Comparison of ENCODE assay signal across 1 cellular context in the genomic region with DNA sequence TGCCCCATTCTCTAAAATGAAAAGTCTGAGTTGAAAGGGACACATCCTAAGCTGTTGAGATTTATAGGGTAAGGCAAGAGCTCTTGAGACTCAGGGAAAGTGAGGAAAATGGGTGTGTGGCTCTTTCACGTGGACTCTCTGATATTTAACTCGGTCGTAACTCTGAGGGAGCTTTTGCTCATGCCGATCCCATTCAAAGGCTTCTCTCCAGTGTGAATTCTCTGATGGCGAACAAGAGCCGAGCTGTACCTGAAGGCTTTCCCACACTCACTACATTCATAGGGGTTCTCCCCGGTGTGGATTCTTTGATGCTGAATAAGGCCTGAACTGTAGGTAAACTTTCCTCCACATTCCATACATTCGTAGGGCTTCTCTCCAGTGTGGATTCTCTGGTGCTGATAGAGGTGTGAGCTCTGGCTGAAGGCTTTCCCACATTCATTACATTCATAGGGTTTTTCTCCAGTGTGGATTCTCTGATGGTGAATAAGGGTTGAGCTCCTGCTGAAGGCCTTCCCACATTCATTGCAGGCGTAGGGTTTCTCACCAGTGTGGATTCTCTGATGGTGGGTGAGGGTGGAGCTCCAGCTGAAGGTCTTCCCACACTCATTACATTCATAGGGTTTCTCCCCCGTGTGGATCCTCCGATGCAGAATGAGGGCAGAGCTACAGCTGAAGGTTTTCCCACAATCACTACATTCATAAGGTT.
A peak's percentile ranks its signal among the peaks of the same experiment; 100 is the strongest.
TF ChIP-seq lines count a peak whose summit lies in the region.

No MANE protein-coding gene starts in this region.

TF ChIP-seq in H1, 55 proteins besides CTCF, POLR2A, EP300 and RAD21:
- TF ChIP-seq, protein P1, sequence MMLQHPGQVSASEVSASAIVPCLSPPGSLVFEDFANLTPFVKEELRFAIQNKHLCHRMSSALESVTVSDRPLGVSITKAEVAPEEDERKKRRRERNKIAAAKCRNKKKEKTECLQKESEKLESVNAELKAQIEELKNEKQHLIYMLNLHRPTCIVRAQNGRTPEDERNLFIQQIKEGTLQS (IDR thresholded peaks at IDR 0.05; ENCODE audit: insufficient read depth, low read depth, low read length): no peak
- TF ChIP-seq CBX8 (IDR thresholded peaks at IDR 0.05; ENCODE audit: borderline replicate concordance, low read depth, low read length) (no peak), CBX5 (IDR thresholded peaks at IDR 0.05; ENCODE audit: low read depth, low read length) (no peak), GTF2F1 (IDR thresholded peaks at IDR 0.05; ENCODE audit: borderline replicate concordance, low read depth, low read length) (peak; percentile 90), HDAC6 (IDR thresholded peaks at IDR 0.05; ENCODE audit: low read depth, low read length) (peak; percentile 15), KDM1A (IDR thresholded peaks at IDR 0.05; ENCODE audit: borderline replicate concordance, low read length) (peak; percentile 89; the same call in 1 of the 2 replicates), NRF1 (IDR thresholded peaks at IDR 0.05; ENCODE audit: low read depth, low read length) (no peak), TCF12 (IDR thresholded peaks at IDR 0.05; ENCODE audit: low read depth, low read length) (0 out of 2 replicates have a peak, but pooled peaks have one; percentile 9), POLR2AphosphoS5 (IDR thresholded peaks at IDR 0.05; ENCODE audit: low read depth, low read length) (peak; percentile 32)
- TF ChIP-seq, protein P2, sequence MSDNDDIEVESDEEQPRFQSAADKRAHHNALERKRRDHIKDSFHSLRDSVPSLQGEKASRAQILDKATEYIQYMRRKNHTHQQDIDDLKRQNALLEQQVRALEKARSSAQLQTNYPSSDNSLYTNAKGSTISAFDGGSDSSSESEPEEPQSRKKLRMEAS (IDR thresholded peaks at IDR 0.05): no peak
- TF ChIP-seq, protein P3, sequence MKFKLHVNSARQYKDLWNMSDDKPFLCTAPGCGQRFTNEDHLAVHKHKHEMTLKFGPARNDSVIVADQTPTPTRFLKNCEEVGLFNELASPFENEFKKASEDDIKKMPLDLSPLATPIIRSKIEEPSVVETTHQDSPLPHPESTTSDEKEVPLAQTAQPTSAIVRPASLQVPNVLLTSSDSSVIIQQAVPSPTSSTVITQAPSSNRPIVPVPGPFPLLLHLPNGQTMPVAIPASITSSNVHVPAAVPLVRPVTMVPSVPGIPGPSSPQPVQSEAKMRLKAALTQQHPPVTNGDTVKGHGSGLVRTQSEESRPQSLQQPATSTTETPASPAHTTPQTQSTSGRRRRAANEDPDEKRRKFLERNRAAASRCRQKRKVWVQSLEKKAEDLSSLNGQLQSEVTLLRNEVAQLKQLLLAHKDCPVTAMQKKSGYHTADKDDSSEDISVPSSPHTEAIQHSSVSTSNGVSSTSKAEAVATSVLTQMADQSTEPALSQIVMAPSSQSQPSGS (IDR thresholded peaks at IDR 0.05; ENCODE audit: low read length): peak; percentile 66; the same call in 1 of the 2 replicates
